ENCODE assay signal across 29 cellular contexts in genomic region chr6:85124472-85125428, GRCh38.
DNase-seq lines count a peak whose midpoint lies in the region; ATAC-seq, FAIRE-seq and TF ChIP-seq lines count a peak whose summit lies in the region.
"Had no signal": no experiment of that assay in that cellular context is flagged by ENCODE, and none has a peak within 500 bp of the region (broad histone marks: within the 10 kb centered on the region; RNA-seq: fewer than 3 reads in every experiment).

No MANE protein-coding gene starts in this region.

- in situ Hi-C loops in K562 (cut with MboI) = no loop called here

- H3K27ac ChIP-seq in K562 (ENCODE audit: extremely low read depth, low read depth, low read length) (no peak overlapping the region), ovary (no peak overlapping the region)
- H3K27ac ChIP-seq: body of pancreas, coronary artery, hepatocyte, sigmoid colon, VCaP had no signal

- no peaks in the 10 kb centered on the region for H3K36me3 Mint-ChIP-seq in Calu3 (ENCODE audit: insufficient read depth, unreplicated experiment)
- H3K36me3 Mint-ChIP-seq in HFFc6 (ENCODE audit: low read depth) = no peaks in the 10 kb centered on the region
- H3K36me3 Mint-ChIP-seq: activated naive CD8-positive, alpha-beta T cell treated with anti-CD3 and anti-CD28 coated beads, Interleukin-2, amount 10 ng/mL, durations not matched to agents 7 days and 5 days; CD8-positive, alpha-beta T cell had no signal

- WGBS in K562 (ENCODE audit: insufficient coverage, low coverage, missing lambda C conversion rate) = 0% methylated on average over 1 of the region's 1 CpG
- 76 to 81% (median 79%) methylated on average over 1 of the region's 1 CpG for WGBS in ovary, 3 donors

- no peaks in the 10 kb centered on the region for H3K9me1 ChIP-seq in K562 (ENCODE audit: control insufficient read depth, insufficient read depth, low read length)

- TF ChIP-seq EP300 in K562 (IDR thresholded peaks at IDR 0.05; ENCODE audit: low read length) = no peak; the same call in 1 of the 2 replicates
- TF ChIP-seq EP300 in ovary (IDR thresholded peaks at IDR 0.05) = no peak

- no peak overlapping the region for H2AFZ ChIP-seq in K562 (ENCODE audit: low read depth, low read length)
- H2AFZ ChIP-seq: hepatocyte had no signal

- H3K4me3 Mint-ChIP-seq in Calu3 (ENCODE audit: low read depth, unreplicated experiment) (no peak overlapping the region), HFFc6 (no peak overlapping the region)
- H3K4me3 Mint-ChIP-seq: activated CD4-positive, alpha-beta T cell treated with anti-CD3 and anti-CD28 coated beads, Interleukin-2, amount 10 ng/mL, durations not matched to agents 7 days and 5 days; activated naive CD8-positive, alpha-beta T cell treated with anti-CD3 and anti-CD28 coated beads, Interleukin-2, amount 10 ng/mL, durations not matched to agents 7 days and 5 days; CD8-positive, alpha-beta T cell; T-helper 17 cell had no signal

- POLR2A ChIA-PET in K562 (lab: Yijun Ruan, JAX) = no interaction called here

- H3K27me3 Mint-ChIP-seq in Calu3 (ENCODE audit: unreplicated experiment) (no peaks in the 10 kb centered on the region), HFFc6 (ENCODE audit: insufficient read depth) (peaks cover 6% of the 10 kb centered on the region)
- H3K27me3 Mint-ChIP-seq: activated CD4-positive, alpha-beta T cell treated with anti-CD3 and anti-CD28 coated beads, Interleukin-2, amount 10 ng/mL, durations not matched to agents 7 days and 5 days; activated naive CD8-positive, alpha-beta T cell treated with anti-CD3 and anti-CD28 coated beads, Interleukin-2, amount 10 ng/mL, durations not matched to agents 7 days and 5 days; T-helper 17 cell had no signal

- H3K36me3 ChIP-seq in K562 (ENCODE audit: control insufficient read depth, insufficient read depth, low read length) = no peaks in the 10 kb centered on the region
- H3K36me3 ChIP-seq in ovary = no peaks in the 10 kb centered on the region
- H3K36me3 ChIP-seq: sigmoid colon had no signal

- H3K4me3 ChIP-seq in K562 = no peak overlapping the region
- no peak overlapping the region for H3K4me3 ChIP-seq in foreskin fibroblast (ENCODE audit: low read depth in 1 of 2, low read length in 2 of 2)
- H3K4me3 ChIP-seq in ovary = no peak overlapping the region
- H3K4me3 ChIP-seq: body of pancreas, coronary artery, hepatocyte, sigmoid colon had no signal

- TF ChIP-seq CTCF in Calu3 (IDR thresholded peaks at IDR 0.05; ENCODE audit: unreplicated experiment) (no peak), K562 (IDR thresholded peaks at IDR 0.05 in 2 of 3, conservative IDR thresholded peaks at IDR 0.05 in 1 of 3; ENCODE audit: insufficient read depth in 2 of 3, low read depth in 1 of 3, low read length in 3 of 3) (no peak), foreskin fibroblast (IDR thresholded peaks at IDR 0.05; ENCODE audit: low read depth, low read length) (no peak), ovary (IDR thresholded peaks at IDR 0.05) (no peak), HFFc6 (IDR thresholded peaks at IDR 0.05) (no peak)

- FAIRE-seq in K562 (lab: Jason Lieb, UNC) (no peak), urothelium cell line (lab: Jason Lieb, UNC) (no peak)
- FAIRE-seq: endometrium, GM12891, HTR-8/SVneo had no signal

- ATAC-seq in K562 = no peak
- ATAC-seq: body of pancreas; CD8-positive, alpha-beta T cell; left ventricle myocardium superior; Panc1; T-helper 17 cell had no signal

- H3K9me3 Mint-ChIP-seq in Calu3 (ENCODE audit: low read depth, unreplicated experiment) (no peaks in the 10 kb centered on the region), HFFc6 (no peaks in the 10 kb centered on the region)
- H3K9me3 Mint-ChIP-seq: activated CD4-positive, alpha-beta T cell treated with anti-CD3 and anti-CD28 coated beads, Interleukin-2, amount 10 ng/mL, durations not matched to agents 7 days and 5 days; activated naive CD8-positive, alpha-beta T cell treated with anti-CD3 and anti-CD28 coated beads, Interleukin-2, amount 10 ng/mL, durations not matched to agents 7 days and 5 days; CD8-positive, alpha-beta T cell had no signal

- no peaks in the 10 kb centered on the region for H3K27me3 ChIP-seq in K562 (ENCODE audit: control insufficient read depth in 2 of 2, insufficient read depth in 2 of 2, low read length in 2 of 2)
- H3K27me3 ChIP-seq in ovary = no peaks in the 10 kb centered on the region
- H3K27me3 ChIP-seq: body of pancreas, sigmoid colon had no signal

- no peaks in the 10 kb centered on the region; a peak in 1 of 5 replicates for H3K4me1 ChIP-seq in K562 (replicated peaks in 1 of 2; ENCODE audit: control insufficient read depth in 2 of 2, insufficient read depth in 2 of 2, low read length in 2 of 2)
- H3K4me1 ChIP-seq in ovary (ENCODE audit: insufficient read depth) = no peaks in the 10 kb centered on the region
- H3K4me1 ChIP-seq: body of pancreas, sigmoid colon had no signal

- DNase-seq in Calu3 = no peak
- DNase-seq in NCI-H460 (ENCODE audit: extremely low read depth, low read depth) = peak; percentile 64
- DNase-seq in K562 (ENCODE audit: extremely low read depth in 1 of 4, low spot score in 3 of 4) = no peak
- peak; percentile 38 to 86 for DNase-seq in foreskin fibroblast
- DNase-seq in ovary = no peak
- no peak for DNase-seq in activated CD4-positive, alpha-beta T cell treated with anti-CD3 and anti-CD28 coated beads, Interleukin-2, amount 50 U/mL, for 4 hours
- no peak for DNase-seq in HFFc6
- DNase-seq in urothelium cell line (ENCODE audit: low spot score) = no peak
- DNase-seq: activated CD4-positive, alpha-beta T cell treated with anti-CD3 and anti-CD28 coated beads, Interleukin-2, amount 10 ng/mL, durations not matched to agents 7 days and 5 days; activated naive CD8-positive, alpha-beta T cell treated with anti-CD3 and anti-CD28 coated beads, Interleukin-2, amount 10 ng/mL, durations not matched to agents 7 days and 5 days; AML-193; body of pancreas; CD8-positive, alpha-beta T cell; foreskin melanocyte; Kasumi-1; left ventricle myocardium superior; NCI-H1105; NCI-H2029; NCI-H226; sigmoid colon; T-helper 17 cell had no signal

- H3K9me3 ChIP-seq in K562 (replicated peaks; ENCODE audit: control insufficient read depth, insufficient read depth, low read depth, low read length) = no peaks in the 10 kb centered on the region
- H3K9me3 ChIP-seq in ovary = no peaks in the 10 kb centered on the region
- H3K9me3 ChIP-seq: body of pancreas, sigmoid colon had no signal

- intact Hi-C loops in Calu3 (cut with micrococcal nuclease; ENCODE audit: unreplicated experiment) (loop anchor here (5.0 kb wide), 3 partner anchors 107 to 702 kb away; no protein-coding TSS in a partner anchor), K562 (cut with micrococcal nuclease) (loop anchor here (2.0 to 10.0 kb wide), 4 partner anchors 107 to 897 kb away; partner anchors contain the start of genes CEP162 and TBX18), ovary (cut with DNase I) (no loop called here)

- CTCF ChIA-PET in Calu3 (lab: Charles Lee) = interaction anchor here (0.6 to 1.0 kb wide), 3 partner anchors 254 to 1510 kb away, joined by 3 read pairs; no protein-coding TSS in a partner anchor
- CTCF ChIA-PET in K562 (lab: Yijun Ruan, JAX; ENCODE audit: low intra/inter-chr PET ratio) = interaction anchor here (0.6 kb wide), 1 partner anchor 104 kb away, joined by 3 read pairs; no protein-coding TSS in a partner anchor

- TF ChIP-seq POLR2A in K562 (conservative IDR thresholded peaks at IDR 0.05) = no peak
- no peak for TF ChIP-seq POLR2A in ovary (IDR thresholded peaks at IDR 0.05)

- no peak for TF ChIP-seq RAD21 in K562 (CRISPR knock-in tag; conservative IDR thresholded peaks at IDR 0.05 in 1 of 2, IDR thresholded peaks at IDR 0.05 in 1 of 2)

- no peak overlapping the region for H3K9ac ChIP-seq in K562 (ENCODE audit: insufficient read depth in 1 of 2, low read depth in 2 of 2, low read length in 2 of 2)

- H3K4me1 Mint-ChIP-seq in Calu3 (ENCODE audit: low read depth, unreplicated experiment) (peaks cover 17% of the 10 kb centered on the region), HFFc6 (ENCODE audit: low read depth) (peaks cover 12% of the 10 kb centered on the region)
- H3K4me1 Mint-ChIP-seq: activated CD4-positive, alpha-beta T cell treated with anti-CD3 and anti-CD28 coated beads, Interleukin-2, amount 10 ng/mL, durations not matched to agents 7 days and 5 days; activated naive CD8-positive, alpha-beta T cell treated with anti-CD3 and anti-CD28 coated beads, Interleukin-2, amount 10 ng/mL, durations not matched to agents 7 days and 5 days; T-helper 17 cell had no signal

- H3K79me2 ChIP-seq in K562 (ENCODE audit: control insufficient read depth, insufficient read depth, low read length) = no peaks in the 10 kb centered on the region
- H3K79me2 ChIP-seq: hepatocyte had no signal

- peak overlapping the region; percentile 69 for H3K27ac Mint-ChIP-seq in Calu3 (ENCODE audit: unreplicated experiment)
- no peak overlapping the region for H3K27ac Mint-ChIP-seq in HFFc6
- H3K27ac Mint-ChIP-seq: activated CD4-positive, alpha-beta T cell treated with anti-CD3 and anti-CD28 coated beads, Interleukin-2, amount 10 ng/mL, durations not matched to agents 7 days and 5 days; activated naive CD8-positive, alpha-beta T cell treated with anti-CD3 and anti-CD28 coated beads, Interleukin-2, amount 10 ng/mL, durations not matched to agents 7 days and 5 days; CD8-positive, alpha-beta T cell; progenitor cell of endocrine pancreas; T-helper 17 cell had no signal

- H4K20me1 ChIP-seq in K562 (replicated peaks; ENCODE audit: control insufficient read depth, insufficient read depth, low read length) = no peaks in the 10 kb centered on the region

- no peak overlapping the region for H3K4me2 ChIP-seq in K562 (ENCODE audit: insufficient read depth, low read length)
- H3K4me2 ChIP-seq: hepatocyte had no signal

- BruUV-seq in Calu3 (replicated peaks; lab: Mats Ljungman, UMichigan) = no TSS peak
- BruUV-seq in K562 (replicated peaks; lab: Mats Ljungman, UMichigan) = no TSS peak

TF ChIP-seq in K562, 482 proteins besides CTCF, POLR2A, EP300 and RAD21 (continues in another document):
- TF ChIP-seq RBM39 (optimal IDR thresholded peaks at IDR 0.05; ENCODE audit: low read depth, low read length) (no peak), ZNF398 (CRISPR knock-in tag; IDR thresholded peaks at IDR 0.05) (no peak), FOXM1 (IDR thresholded peaks at IDR 0.05; ENCODE audit: low read depth) (no peak), FOXM1 (CRISPR knock-in tag; IDR thresholded peaks at IDR 0.05; ENCODE audit: low read depth) (no peak)

Comparison
In these comparisons a context has a peak if more than half of its experiments do, and no peak if none do; other contexts are left out.
1. DNase-seq: peak in NCI-H460 (single experiment) and foreskin fibroblast (2 of 2); none in Calu3 (single experiment), K562 (0 of 4), ovary (0 of 5), activated CD4-positive, alpha-beta T cell treated with anti-CD3 and anti-CD28 coated beads, Interleukin-2, amount 50 U/mL, for 4 hours (0 of 2), HFFc6 (single experiment) and urothelium cell line (single experiment).
2. intact Hi-C loops: an anchor here in Calu3 (5.0 kb wide) and K562 (2.0 to 10.0 kb wide); none called in ovary.